Comparison of ENCODE assay signal across 13 cellular contexts in genomic region chr3:120418446-120418845, GRCh38. TPM values are rescaled to one million over a fixed set of nuclear protein-coding genes. Genes with fewer than 3 reads are reported as not detected.
DNase-seq lines count a peak whose midpoint lies in the region; ATAC-seq, FAIRE-seq and TF ChIP-seq lines count a peak whose summit lies in the region.
"Had no signal": no experiment of that assay in that cellular context is flagged by ENCODE, and none has a peak within 500 bp of the region (broad histone marks: within the 10 kb centered on the region; RNA-seq: fewer than 3 reads in every experiment).

No MANE protein-coding gene starts in this region.

- H3K27ac Mint-ChIP-seq in T-helper 17 cell = no peak overlapping the region
- H3K27ac Mint-ChIP-seq: memory B cell had no signal

- H3F3A ChIP-seq in GM23248 (ENCODE audit: insufficient read depth) = peaks cover 83% of the 10 kb centered on the region

- H3K27me3 Mint-ChIP-seq in T-helper 17 cell = peaks cover 24% of the 10 kb centered on the region

- H3K36me3 ChIP-seq in GM23248 (ENCODE audit: low read depth) (peaks cover 38% of the 10 kb centered on the region), gastroesophageal sphincter (peaks cover 0 to 11% of the 10 kb centered on the region in 2 donors), rectal smooth muscle tissue (ENCODE audit: control insufficient read depth, insufficient read depth, low read length) (no peaks in the 10 kb centered on the region)

- peak overlapping the region; percentile 89 for H3K27ac ChIP-seq in GM23248
- peak overlapping the region; percentile 10 to 91 (median 78) for H3K27ac ChIP-seq in gastroesophageal sphincter
- H3K27ac ChIP-seq in rectal smooth muscle tissue (ENCODE audit: low read depth, low read length) = peak overlapping the region; percentile 82
- H3K27ac ChIP-seq in substantia nigra (ENCODE audit: low read depth, low read length, poor library complexity, severe bottlenecking) = no peak overlapping the region

- H3K9me3 ChIP-seq in GM23248 (ENCODE audit: low read depth) = no peaks in the 10 kb centered on the region
- H3K9me3 ChIP-seq in T-helper 17 cell (ENCODE audit: control insufficient read depth, low read length, poor library complexity, severe bottlenecking) = no peaks in the 10 kb centered on the region
- H3K9me3 ChIP-seq in gastroesophageal sphincter = no peaks in the 10 kb centered on the region
- H3K9me3 ChIP-seq: SJSA1 had no signal

- 34 to 45% methylated on average over 7 of the region's 7 CpGs for WGBS in GM23248 (ENCODE audit: low coverage in 1 of 2, low lambda C conversion rate in 2 of 2, missing lambda C conversion rate in 2 of 2), 2 experiments
- WGBS in gastroesophageal sphincter (ENCODE audit: low coverage in 1 of 2), 2 donors = 39 to 43% methylated on average over 7 of the region's 7 CpGs

- H3K4me3 ChIP-seq in GM23248 = no peak overlapping the region; the same call in 1 of the 2 replicates
- H3K4me3 ChIP-seq in gastroesophageal sphincter = no peak overlapping the region
- no peak overlapping the region for H3K4me3 ChIP-seq in rectal smooth muscle tissue (ENCODE audit: low read length)
- H3K4me3 ChIP-seq: SJSA1 had no signal

- H3K4me1 Mint-ChIP-seq in T-helper 17 cell = peaks cover 17% of the 10 kb centered on the region

- H3K9ac ChIP-seq in GM23248 (peak overlapping the region; percentile 65), rectal smooth muscle tissue (ENCODE audit: low read length) (no peak overlapping the region)

- peak overlapping the region; percentile 9 for H3K4me3 Mint-ChIP-seq in T-helper 17 cell

- no peak for DNase-seq in GM23248
- DNase-seq in T-helper 17 cell = no peak
- no peak for DNase-seq in UCSD-AML1 (lab: John Stamatoyannopoulos, UW; ENCODE audit: unreplicated experiment)
- DNase-seq in D721Med (ENCODE audit: insufficient read length, low spot score) = no peak
- no peak for DNase-seq in substantia nigra (lab: John Stamatoyannopoulos, UW)

- H3K4me1 ChIP-seq in GM23248 (ENCODE audit: insufficient read depth) (peaks cover 67% of the 10 kb centered on the region), gastroesophageal sphincter (peaks cover 37 to 84% (median 58%) of the 10 kb centered on the region in 3 donors), rectal smooth muscle tissue (ENCODE audit: control insufficient read depth, insufficient read depth, low read length) (peaks cover 52% of the 10 kb centered on the region)

- TF ChIP-seq POLR2A in gastroesophageal sphincter (IDR thresholded peaks at IDR 0.05) = no peak

- H3K27me3 ChIP-seq in GM23248 (replicated peaks; ENCODE audit: insufficient read depth) (no peaks in the 10 kb centered on the region), gastroesophageal sphincter (no peaks in the 10 kb centered on the region), rectal smooth muscle tissue (ENCODE audit: control insufficient read depth, insufficient read depth, low read length) (no peaks in the 10 kb centered on the region)
- H3K27me3 ChIP-seq: SJSA1 had no signal

- in situ Hi-C loops in GM23248 (cut with MboI) = loop anchor here (25.0 kb wide), 1 partner anchor 369 kb away; no protein-coding TSS in a partner anchor

- H3K79me2 ChIP-seq in GM23248 (ENCODE audit: insufficient read depth) = peaks cover 80% of the 10 kb centered on the region

- peaks cover 37% of the 10 kb centered on the region; the same call in 1 of the 2 replicates for H4K20me1 ChIP-seq in GM23248 (ENCODE audit: insufficient read depth)

- no peaks in the 10 kb centered on the region for H3K9me2 ChIP-seq in GM23248 (ENCODE audit: insufficient read depth)

- FAIRE-seq in D721Med (lab: Jason Lieb, UNC) = no peak
- FAIRE-seq: colon had no signal

- TF ChIP-seq EP300 in gastroesophageal sphincter (IDR thresholded peaks at IDR 0.05) = no peak

- H2AFZ ChIP-seq in GM23248 = no peak overlapping the region

- no peaks in the 10 kb centered on the region for H3K36me3 Mint-ChIP-seq in T-helper 17 cell (ENCODE audit: low read depth)
- H3K36me3 Mint-ChIP-seq: CD14-positive monocyte, memory B cell had no signal

- peak overlapping the region; percentile 66 for H3K4me2 ChIP-seq in GM23248 (ENCODE audit: unreplicated experiment)

- TF ChIP-seq CTCF in gastroesophageal sphincter (IDR thresholded peaks at IDR 0.05) (no peak), D721Med (IDR thresholded peaks at IDR 0.05; ENCODE audit: insufficient read depth, missing control alignments) (no peak)

- ATAC-seq in T-helper 17 cell (no peak), gastroesophageal sphincter (no peak), HG03565 (IDR thresholded peaks at IDR 0.05; ENCODE audit: unreplicated experiment) (no peak)

RNA-seq across cellular contexts. Expression of gene FSTL1, which starts 32.3 kb away (rescaled TPM):
- 4,171 and 4,244 TPM in 2 replicates for total RNA-seq in GM23248 (2014; rRNA removed; shearing (Covaris generic))
- polyA plus RNA-seq in GM23248 (2016; fragmentation: Nextera tagmentation; extraction: Ambion mirVana) = 1,910 and 1,919 TPM in 2 replicates
- total RNA-seq in T-helper 17 cell (10 to 100 TPM in 1 of 2 donors, 1 to 10 TPM in 1; 1.1 to 17.4 TPM), gastroesophageal sphincter (1,000 to 10,000 TPM in 1 of 4 donors, 100 to 1,000 TPM in 3; 343 to 1,189 (median 766) TPM)
- total RNA-seq: HT-29 had no signal

Comparison
In these comparisons a context has a peak if more than half of its experiments do, and no peak if none do; other contexts are left out.
1. RNA of gene FSTL1, which starts 32.3 kb away (total RNA-seq): 4,171 to 4,244 TPM in GM23248 and 343 to 1,189 TPM in gastroesophageal sphincter; 1.1 to 17.4 TPM in T-helper 17 cell; every median in the first group is over 10 times any median in the second.